In the genomic region with DNA sequence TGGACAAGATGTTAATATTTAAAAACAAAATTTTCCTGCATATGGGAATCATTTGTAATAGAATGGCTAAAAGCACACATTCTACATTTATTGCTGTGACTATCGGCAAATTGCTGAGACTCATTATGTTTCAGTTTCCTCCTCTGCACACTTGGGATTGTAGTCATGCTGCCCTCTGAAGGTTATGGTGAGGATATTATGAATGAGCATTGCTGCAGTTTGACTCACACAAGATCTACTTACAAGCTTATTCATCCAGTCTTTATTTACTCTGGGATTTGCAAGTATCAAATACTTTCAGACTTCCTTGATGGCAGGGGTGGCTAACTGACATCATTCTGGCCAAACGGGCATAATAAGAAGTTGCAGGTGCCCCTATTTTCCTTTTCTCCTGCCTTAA, we compare ENCODE assay signal across 9 cellular contexts. TPM values are rescaled to one million over a fixed set of nuclear protein-coding genes. Genes with fewer than 3 reads are reported as not detected.
DNase-seq lines count a peak whose midpoint lies in the region; ATAC-seq, FAIRE-seq and TF ChIP-seq lines count a peak whose summit lies in the region.
"Had no signal": no experiment of that assay in that cellular context is flagged by ENCODE, and none has a peak within 500 bp of the region (broad histone marks: within the 10 kb centered on the region; RNA-seq: fewer than 3 reads in every experiment).

No MANE protein-coding gene starts in this region.

- H3K4me3 Mint-ChIP-seq in type B pancreatic cell: no peak overlapping the region

- H3K9me3 Mint-ChIP-seq in type B pancreatic cell: no peaks in the 10 kb centered on the region

- H3K36me3 Mint-ChIP-seq in type B pancreatic cell: no peaks in the 10 kb centered on the region

- no peaks in the 10 kb centered on the region for H3K36me3 ChIP-seq in MG63
- H3K36me3 ChIP-seq: BLaER1 had no signal

- DNase-seq in DMS 273 (lab: John Stamatoyannopoulos, UW; ENCODE audit: unreplicated experiment) (peak; percentile 42), DMS 273 treated with DMSO at 0.1 percent for 48 hours (lab: John Stamatoyannopoulos, UW) (no peak), MG63 (peak; percentile 43), astrocyte of the hippocampus (ENCODE audit: low read depth, low spot score) (peak; percentile 89), type B pancreatic cell (ENCODE audit: extremely low spot score, unreplicated experiment) (no peak), NCI-H146 (lab: John Stamatoyannopoulos, UW) (no peak)

- no peak overlapping the region for H3K4me3 ChIP-seq in MG63
- H3K4me3 ChIP-seq: BLaER1 had no signal

- no peak for ATAC-seq in HG02763 (IDR thresholded peaks at IDR 0.05; ENCODE audit: unreplicated experiment)

- no peak overlapping the region for H3K27ac Mint-ChIP-seq in type B pancreatic cell

- H3K9me3 ChIP-seq in MG63: no peaks in the 10 kb centered on the region; the same call in 1 of the 2 replicates
- H3K9me3 ChIP-seq: BLaER1 had no signal

- peak; percentile 93 for FAIRE-seq in islet of Langerhans (lab: Jason Lieb, UNC)

- TF ChIP-seq CTCF in type B pancreatic cell (conservative IDR thresholded peaks at IDR 0.05): peak; percentile 44

- peaks cover 12% of the 10 kb centered on the region for H3K27me3 Mint-ChIP-seq in type B pancreatic cell

- H3K4me1 Mint-ChIP-seq in type B pancreatic cell (ENCODE audit: unreplicated experiment): no peaks in the 10 kb centered on the region

- no peaks in the 10 kb centered on the region for H3K27me3 ChIP-seq in MG63
- H3K27me3 ChIP-seq: BLaER1 had no signal

RNA-seq across cellular contexts. Expression of a gene that starts 9.5 kb away (rescaled TPM):
- total RNA-seq in MG63 (2014; rRNA removed; shearing (Covaris generic); ENCODE audit: low replicate concordance): 0.17 and 2.7 TPM in 2 replicates
- 30.4 and 71.1 TPM in 2 replicates for total RNA-seq in type B pancreatic cell (ENCODE audit: low replicate concordance)

Comparison
In these comparisons a context has a peak if more than half of its experiments do, and no peak if none do; other contexts are left out.
1. DNase-seq: peak in DMS 273 (single experiment), MG63 (single experiment) and astrocyte of the hippocampus (single experiment); none in DMS 273 treated with DMSO at 0.1 percent for 48 hours (single experiment), type B pancreatic cell (single experiment) and NCI-H146 (single experiment).